In the genomic region with DNA sequence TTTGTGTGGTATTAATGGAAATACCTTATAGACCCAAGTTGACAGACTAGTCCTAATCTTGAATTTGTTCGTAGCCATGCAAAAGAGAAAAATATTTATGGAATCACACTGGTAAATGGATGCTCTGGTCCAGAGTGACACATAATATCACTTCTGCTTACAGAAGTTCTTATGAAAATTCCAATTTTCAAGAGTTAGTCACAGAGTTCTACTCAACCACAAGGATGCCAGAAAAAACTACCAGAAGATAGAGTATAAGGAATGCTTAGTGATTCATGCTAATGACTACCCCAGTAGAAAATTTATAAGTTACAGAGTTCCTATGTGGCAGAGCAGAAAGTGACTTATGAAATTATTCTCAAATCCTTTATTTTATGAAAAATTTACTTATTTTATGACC, we compare ENCODE assay signal across 21 cellular contexts.
A peak's percentile ranks its signal among the peaks of the same experiment; 100 is the strongest.
DNase-seq lines count a peak whose midpoint lies in the region; ATAC-seq, FAIRE-seq and TF ChIP-seq lines count a peak whose summit lies in the region.
"Had no signal": no experiment of that assay in that cellular context is flagged by ENCODE, and none has a peak within 500 bp of the region (broad histone marks: within the 10 kb centered on the region; RNA-seq: fewer than 3 reads in every experiment).

No MANE protein-coding gene starts in this region.

- no peak for TF ChIP-seq POLR2A in prostate gland (IDR thresholded peaks at IDR 0.05)

- peak; percentile 100 for FAIRE-seq in astrocyte (lab: Jason Lieb, UNC)
- FAIRE-seq: HTR-8/SVneo had no signal

- peak overlapping the region; percentile 43 for H3K4me2 ChIP-seq in astrocyte (ENCODE audit: low read length)

- no peak overlapping the region for H2AFZ ChIP-seq in astrocyte (ENCODE audit: low read depth, low read length)

- intact Hi-C loops in prostate gland (cut with DNase I): no loop called here

- 84% methylated on average over 1 of the region's 1 CpG for WGBS in prostate gland

- H3K9me3 ChIP-seq in astrocyte (ENCODE audit: insufficient read depth, low read depth, low read length) (no peaks in the 10 kb centered on the region), prostate gland (no peaks in the 10 kb centered on the region)
- H3K9me3 ChIP-seq: colonic mucosa, neutrophil, sigmoid colon had no signal

- ATAC-seq in activated T-helper 17 cell treated with anti-CD3 and anti-CD28 coated beads, Interleukin-2, amount 50 U/mL, for 72 hours (replicated peaks): no peak
- ATAC-seq: activated naive CD8-positive, alpha-beta T cell treated with anti-CD3 and anti-CD28 coated beads, Interleukin-2, amount 50 U/mL, for 24 hours had no signal

- no peak overlapping the region for H3K9ac ChIP-seq in astrocyte (ENCODE audit: low read length)

- H3K27me3 ChIP-seq in astrocyte (ENCODE audit: insufficient read depth, low read length): no peaks in the 10 kb centered on the region
- no peaks in the 10 kb centered on the region for H3K27me3 ChIP-seq in prostate gland (replicated peaks; ENCODE audit: insufficient read depth)
- H3K27me3 ChIP-seq: colonic mucosa, neutrophil, sigmoid colon had no signal

- peak; percentile 82 for DNase-seq in ACHN
- peak; percentile 83 for DNase-seq in HFFc6
- peak; percentile 85 for DNase-seq in astrocyte (ENCODE audit: low read depth)
- peak; percentile 82 for DNase-seq in iris pigment epithelial cell (ENCODE audit: low read depth)
- no peak for DNase-seq in prostate gland (ENCODE audit: low spot score)
- no peak for DNase-seq in globus pallidus (ENCODE audit: low spot score)
- DNase-seq in SHP77 treated with DMSO at 0.1 percent for 48 hours (lab: John Stamatoyannopoulos, UW): no peak
- DNase-seq: activated CD4-positive, alpha-beta T cell treated with anti-CD3 and anti-CD28 coated beads, Interleukin-2, amount 50 U/mL, for 4 hours; activated naive CD8-positive, alpha-beta T cell treated with anti-CD3 and anti-CD28 coated beads, Interleukin-2, amount 50 U/mL, for 24 hours; activated T-cell treated with anti-CD3 and anti-CD28 coated beads, Interleukin-2, amount 50 U/mL, for 48 hours; AML-193; colonic mucosa; DMS153; mesendoderm; SHP77; sigmoid colon; stimulated activated CD4-positive, alpha-beta T cell treated with anti-CD3 and anti-CD28 coated beads, Interleukin-4, amount 100 ng/mL, for 4 hours had no signal

- H3K27ac ChIP-seq in astrocyte (ENCODE audit: low read depth, low read length) (peak overlapping the region; percentile 69), prostate gland (no peak overlapping the region)
- H3K27ac ChIP-seq: colonic mucosa, neutrophil, sigmoid colon had no signal

- TF ChIP-seq CTCF in HFFc6 (IDR thresholded peaks at IDR 0.05) (no peak), astrocyte (IDR thresholded peaks at IDR 0.05; ENCODE audit: insufficient read depth, low read depth, low read length) (no peak), prostate gland (IDR thresholded peaks at IDR 0.05) (no peak)

- no peaks in the 10 kb centered on the region for H3K36me3 Mint-ChIP-seq in HFFc6 (ENCODE audit: low read depth)
- no peaks in the 10 kb centered on the region for H3K36me3 Mint-ChIP-seq in astrocyte (ENCODE audit: low read depth, unreplicated experiment)
- H3K36me3 Mint-ChIP-seq in activated T-helper 17 cell treated with anti-CD3 and anti-CD28 coated beads, Interleukin-2, amount 50 U/mL, for 72 hours (ENCODE audit: low read depth): no peaks in the 10 kb centered on the region
- H3K36me3 Mint-ChIP-seq: type B pancreatic cell had no signal

- peaks cover 56% of the 10 kb centered on the region for H3K4me1 Mint-ChIP-seq in HFFc6 (ENCODE audit: low read depth)
- H3K4me1 Mint-ChIP-seq in astrocyte (ENCODE audit: low read depth, unreplicated experiment): peaks cover 25% of the 10 kb centered on the region
- H3K4me1 Mint-ChIP-seq in activated T-helper 17 cell treated with anti-CD3 and anti-CD28 coated beads, Interleukin-2, amount 50 U/mL, for 72 hours: no peaks in the 10 kb centered on the region
- H3K4me1 Mint-ChIP-seq: activated naive CD8-positive, alpha-beta T cell treated with anti-CD3 and anti-CD28 coated beads, Interleukin-2, amount 50 U/mL, for 24 hours had no signal

- H4K20me1 ChIP-seq in astrocyte (ENCODE audit: insufficient read depth, low read length): no peaks in the 10 kb centered on the region

- H3K79me2 ChIP-seq in astrocyte (ENCODE audit: insufficient read depth, low read length): no peaks in the 10 kb centered on the region

- peaks cover 23% of the 10 kb centered on the region for H3K4me1 ChIP-seq in astrocyte (ENCODE audit: insufficient read depth, low read length)
- H3K4me1 ChIP-seq in prostate gland (replicated peaks): no peaks in the 10 kb centered on the region
- H3K4me1 ChIP-seq: colonic mucosa, sigmoid colon had no signal

- H3K4me3 ChIP-seq in astrocyte (ENCODE audit: insufficient read depth, low read depth, low read length): no peak overlapping the region
- H3K4me3 ChIP-seq in prostate gland: no peak overlapping the region
- H3K4me3 ChIP-seq: colonic mucosa, sigmoid colon had no signal

- H3K4me3 Mint-ChIP-seq in HFFc6 (peak overlapping the region; percentile 65), astrocyte (ENCODE audit: unreplicated experiment) (no peak overlapping the region)
- H3K4me3 Mint-ChIP-seq in activated T-helper 17 cell treated with anti-CD3 and anti-CD28 coated beads, Interleukin-2, amount 50 U/mL, for 72 hours: no peak overlapping the region
- H3K4me3 Mint-ChIP-seq: activated naive CD8-positive, alpha-beta T cell treated with anti-CD3 and anti-CD28 coated beads, Interleukin-2, amount 50 U/mL, for 24 hours; type B pancreatic cell had no signal

- H3K36me3 ChIP-seq in astrocyte (ENCODE audit: insufficient read depth, low read length) (no peaks in the 10 kb centered on the region), prostate gland (no peaks in the 10 kb centered on the region)
- H3K36me3 ChIP-seq: colonic mucosa, neutrophil, sigmoid colon had no signal

- H3K27me3 Mint-ChIP-seq in HFFc6 (ENCODE audit: insufficient read depth) (no peaks in the 10 kb centered on the region), astrocyte (ENCODE audit: low read depth, unreplicated experiment) (no peaks in the 10 kb centered on the region)
- no peaks in the 10 kb centered on the region for H3K27me3 Mint-ChIP-seq in activated T-helper 17 cell treated with anti-CD3 and anti-CD28 coated beads, Interleukin-2, amount 50 U/mL, for 72 hours
- H3K27me3 Mint-ChIP-seq: activated naive CD8-positive, alpha-beta T cell treated with anti-CD3 and anti-CD28 coated beads, Interleukin-2, amount 50 U/mL, for 24 hours; type B pancreatic cell had no signal

- in situ Hi-C loops in ACHN (cut with HindIII; ENCODE audit: low pct_ligation_motif_present, low pct_unique_long_range_greater_than_20kb, low sequenced_read_pairs): no loop called here

- H3K9me3 Mint-ChIP-seq in HFFc6 (no peaks in the 10 kb centered on the region), astrocyte (ENCODE audit: unreplicated experiment) (no peaks in the 10 kb centered on the region)
- H3K9me3 Mint-ChIP-seq in activated T-helper 17 cell treated with anti-CD3 and anti-CD28 coated beads, Interleukin-2, amount 50 U/mL, for 72 hours: no peaks in the 10 kb centered on the region
- H3K9me3 Mint-ChIP-seq: activated naive CD8-positive, alpha-beta T cell treated with anti-CD3 and anti-CD28 coated beads, Interleukin-2, amount 50 U/mL, for 24 hours; type B pancreatic cell had no signal

- H3K27ac Mint-ChIP-seq in HFFc6 (peak overlapping the region; percentile 80), astrocyte (ENCODE audit: unreplicated experiment) (peak overlapping the region; percentile 98)
- no peak overlapping the region for H3K27ac Mint-ChIP-seq in activated T-helper 17 cell treated with anti-CD3 and anti-CD28 coated beads, Interleukin-2, amount 50 U/mL, for 72 hours
- H3K27ac Mint-ChIP-seq: activated naive CD8-positive, alpha-beta T cell treated with anti-CD3 and anti-CD28 coated beads, Interleukin-2, amount 50 U/mL, for 24 hours; type B pancreatic cell had no signal

Comparison
In these comparisons a context has a peak if more than half of its experiments do, and no peak if none do; other contexts are left out.
1. DNase-seq: peak in ACHN (single experiment), HFFc6 (single experiment), astrocyte (single experiment) and iris pigment epithelial cell (single experiment); none in prostate gland (single experiment), globus pallidus (single experiment) and SHP77 treated with DMSO at 0.1 percent for 48 hours (single experiment).